In genomic region chr9:71857159-71857558, GRCh38 we compare ENCODE assay signal across 25 cellular contexts. TPM values are rescaled to one million over a fixed set of nuclear protein-coding genes. Genes with fewer than 3 reads are reported as not detected.
A peak's percentile ranks its signal among the peaks of the same experiment; 100 is the strongest.
DNase-seq lines count a peak whose midpoint lies in the region; ATAC-seq, FAIRE-seq and TF ChIP-seq lines count a peak whose summit lies in the region.
"Had no signal": no experiment of that assay in that cellular context is flagged by ENCODE, and none has a peak within 500 bp of the region (broad histone marks: within the 10 kb centered on the region; RNA-seq: fewer than 3 reads in every experiment).

No MANE protein-coding gene starts in this region.

- DNase-seq in DMS79 (lab: John Stamatoyannopoulos, UW) (peak; percentile 3), H54 (ENCODE audit: insufficient read length, low spot score) (no peak), globus pallidus (ENCODE audit: low spot score) (peak; percentile 24), substantia nigra (lab: John Stamatoyannopoulos, UW) (no peak), SW480 (ENCODE audit: low spot score) (no peak), HPDE6-E6E7 (ENCODE audit: extremely low spot score) (no peak)
- DNase-seq in activated T-cell treated with anti-CD3 and anti-CD28 coated beads, Interleukin-2, amount 50 U/mL, for 4 hours, result no peak
- DNase-seq: Caco-2; CD8-positive, alpha-beta T cell; DMS 273 treated with DMSO at 0.1 percent for 48 hours; Karpas-422; NCI-H1105; NCI-H1436 treated with DMSO at 0.1 percent for 48 hours; NCI-H2029 treated with DMSO at 0.1 percent for 48 hours; NCI-H2171; NCI-H226; NCI-H510A; NCI-H69; SIG-M5 had no signal

- peak overlapping the region; percentile 1 for H3K27ac ChIP-seq in substantia nigra (ENCODE audit: low read depth, low read length, poor library complexity, severe bottlenecking)
- H3K27ac ChIP-seq: C4-2B, SK-N-MC had no signal

- no peak for TF ChIP-seq POLR2A in H54 (IDR thresholded peaks at IDR 0.05; ENCODE audit: low read depth, low read length)

- ATAC-seq in activated T-cell treated with anti-CD3 and anti-CD28 coated beads, Interleukin-2, amount 50 U/mL, for 4 hours, result no peak
- ATAC-seq: CD8-positive, alpha-beta T cell; HepG2 had no signal

- H3K36me3 Mint-ChIP-seq in activated T-cell treated with anti-CD3 and anti-CD28 coated beads, Interleukin-2, amount 50 U/mL, for 4 hours (ENCODE audit: insufficient read depth), result peaks cover 13% of the 10 kb centered on the region

- H3K4me3 Mint-ChIP-seq in activated T-cell treated with anti-CD3 and anti-CD28 coated beads, Interleukin-2, amount 50 U/mL, for 4 hours, result no peak overlapping the region
- H3K4me3 Mint-ChIP-seq: B cell; CD8-positive, alpha-beta T cell had no signal

- H3K4me1 Mint-ChIP-seq in activated T-cell treated with anti-CD3 and anti-CD28 coated beads, Interleukin-2, amount 50 U/mL, for 4 hours (ENCODE audit: low read depth), result peaks cover 9% of the 10 kb centered on the region

- no peaks in the 10 kb centered on the region for H3K27me3 Mint-ChIP-seq in activated T-cell treated with anti-CD3 and anti-CD28 coated beads, Interleukin-2, amount 50 U/mL, for 4 hours (ENCODE audit: low read depth)
- H3K27me3 Mint-ChIP-seq: B cell had no signal

- peak; percentile 55 for FAIRE-seq in H54 (lab: Jason Lieb, UNC)
- FAIRE-seq: GM19239, HepG2, RCC 7860 had no signal

- H3K9me3 Mint-ChIP-seq in activated T-cell treated with anti-CD3 and anti-CD28 coated beads, Interleukin-2, amount 50 U/mL, for 4 hours, result peaks cover 17% of the 10 kb centered on the region

RNA-seq across cellular contexts. Expression of gene ABHD17B, which starts 53.8 kb away (rescaled TPM):
- total RNA-seq in activated T-cell treated with anti-CD3 and anti-CD28 coated beads, Interleukin-2, amount 50 U/mL, for 4 hours, result 10 to 100 TPM; 15.5 to 16.4 (median 15.7) TPM

RNA-seq across cellular contexts. Expression of gene C9orf85, which starts 54.3 kb away (rescaled TPM):
- 10 to 100 TPM in 1 of 3 donors, 1 to 10 TPM in 2; 9.0 to 11.4 (median 9.1) TPM for total RNA-seq in activated T-cell treated with anti-CD3 and anti-CD28 coated beads, Interleukin-2, amount 50 U/mL, for 4 hours

Comparison
In these comparisons a context has a peak if more than half of its experiments do, and no peak if none do; other contexts are left out.
1. DNase-seq: peak in DMS79 (single experiment) and globus pallidus (single experiment); none in H54 (single experiment), substantia nigra (0 of 49), activated T-cell treated with anti-CD3 and anti-CD28 coated beads, Interleukin-2, amount 50 U/mL, for 4 hours (single experiment), SW480 (single experiment) and HPDE6-E6E7 (single experiment).